27 cellular contexts compared by ENCODE assay signal in the genomic region with DNA sequence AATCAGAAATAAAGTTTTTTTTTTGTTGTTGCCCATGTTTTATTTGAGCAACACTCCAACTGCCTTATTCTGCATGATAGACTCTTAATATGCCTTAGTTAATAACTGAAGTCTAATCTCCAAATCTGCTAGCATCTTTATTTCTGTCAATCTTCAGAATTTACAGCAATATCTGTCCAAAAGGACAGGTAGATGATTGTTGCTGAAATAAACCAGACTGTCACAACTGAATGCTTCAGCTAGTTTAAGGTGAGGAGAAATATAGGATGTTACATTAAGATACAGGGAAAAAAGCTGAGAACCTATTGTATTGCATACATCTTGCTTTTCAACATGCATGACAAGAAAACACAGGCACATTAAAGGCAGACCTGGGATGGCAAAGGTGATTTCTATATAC.
A peak's percentile ranks its signal among the peaks of the same experiment; 100 is the strongest.
DNase-seq lines count a peak whose midpoint lies in the region; TF ChIP-seq lines count a peak whose summit lies in the region.
"Had no signal": no experiment of that assay in that cellular context is flagged by ENCODE, and none has a peak within 500 bp of the region (broad histone marks: within the 10 kb centered on the region; RNA-seq: fewer than 3 reads in every experiment).

No MANE protein-coding gene starts in this region.

- no peak for TF ChIP-seq CTCF in neural cell (IDR thresholded peaks at IDR 0.05; ENCODE audit: poor library complexity, severe bottlenecking)

- peak; percentile 93 for TF ChIP-seq EP300 in neural cell (conservative IDR thresholded peaks at IDR 0.05; ENCODE audit: poor library complexity, severe bottlenecking)

- H3K9ac ChIP-seq in neural cell (ENCODE audit: low read length), result no peak overlapping the region
- H3K9ac ChIP-seq: BLaER1; BLaER1 treated with 17β-estradiol and CSF1 and Interleukin-3, amounts not matched to agents 10 nM and 100 nM had no signal

- DNase-seq in mucosa of gallbladder (ENCODE audit: low spot score), result no peak
- DNase-seq: 8988T; ACHN; AML-193; BE2C; C1 segment of cervical spinal cord; Caco-2; Calu3; CD4-positive, alpha-beta memory T cell; CD4-positive, alpha-beta T cell; CD4-positive, CD25-positive, alpha-beta regulatory T cell; CD8-positive, alpha-beta memory T cell; CD8-positive, alpha-beta T cell; COR-L47; DMS 273 treated with DMSO at 0.1 percent for 48 hours; DMS153; DMS53; DMS79; DMS79 treated with DMSO at 0.1 percent for 48 hours; DND-41; EL had no signal

- TF ChIP-seq RAD21 in neural cell (conservative IDR thresholded peaks at IDR 0.05), result peak; percentile 37

- H3K36me3 ChIP-seq in neural cell (ENCODE audit: insufficient read depth, low read length), result no peaks in the 10 kb centered on the region
- H3K36me3 ChIP-seq: BE2C; BLaER1; BLaER1 treated with 17β-estradiol and CSF1 and Interleukin-3, amounts not matched to agents 10 nM and 100 nM had no signal

- peak overlapping the region; percentile 25 for H3K27ac ChIP-seq in neural cell (ENCODE audit: low read length)
- H3K27ac ChIP-seq: 22Rv1; A549; BLaER1; BLaER1 treated with 17β-estradiol and CSF1 and Interleukin-3, amounts not matched to agents 10 nM and 100 nM; C4-2B had no signal

- H3K9me3 ChIP-seq in neural cell (ENCODE audit: low read length), result no peaks in the 10 kb centered on the region
- H3K9me3 ChIP-seq: A549, BE2C, BLaER1, Caco-2 had no signal

- H3K27me3 ChIP-seq in neural cell (ENCODE audit: insufficient read depth, low read depth, low read length), result no peaks in the 10 kb centered on the region
- H3K27me3 ChIP-seq: BE2C; BLaER1; BLaER1 treated with 17β-estradiol and CSF1 and Interleukin-3, amounts not matched to agents 10 nM and 100 nM had no signal

- no peaks in the 10 kb centered on the region for H3K79me2 ChIP-seq in neural cell (replicated peaks; ENCODE audit: insufficient read depth, low read length)

- no peaks in the 10 kb centered on the region for H3K9me2 ChIP-seq in neural cell (ENCODE audit: insufficient read depth, low read length)

- H2AFZ ChIP-seq in neural cell (ENCODE audit: low read depth, low read length), result no peak overlapping the region

- no peak overlapping the region for H3K4me2 ChIP-seq in neural cell (ENCODE audit: low read length)
- H3K4me2 ChIP-seq: A549; BLaER1; BLaER1 treated with 17β-estradiol and CSF1 and Interleukin-3, amounts not matched to agents 10 nM and 100 nM had no signal

- H3K4me3 ChIP-seq in neural cell (ENCODE audit: low read length), result peak overlapping the region; percentile 1
- H3K4me3 ChIP-seq: A549; BLaER1; BLaER1 treated with 17β-estradiol and CSF1 and Interleukin-3, amounts not matched to agents 10 nM and 100 nM had no signal

- H4K20me1 ChIP-seq in neural cell (ENCODE audit: insufficient read depth), result no peaks in the 10 kb centered on the region
- H4K20me1 ChIP-seq: BLaER1; BLaER1 treated with 17β-estradiol and CSF1 and Interleukin-3, amounts not matched to agents 10 nM and 100 nM had no signal

- peaks cover 8% of the 10 kb centered on the region for H3F3A ChIP-seq in neural cell (ENCODE audit: insufficient read depth, low read length, poor library complexity, severe bottlenecking)

TF ChIP-seq in neural cell, 6 proteins besides CTCF, POLR2A, EP300 and RAD21:
- TF ChIP-seq REST (IDR thresholded peaks at IDR 0.05; ENCODE audit: borderline replicate concordance), result no peak
- no peak for TF ChIP-seq TAF1 (IDR thresholded peaks at IDR 0.05; ENCODE audit: low read depth)
- peak; percentile 64 for TF ChIP-seq POLR2AphosphoS5 (IDR thresholded peaks at IDR 0.05)
